ENCODE assay signal across 14 cellular contexts in genomic region chr12:89884365-89884915, GRCh38.
DNase-seq lines count a peak whose midpoint lies in the region; ATAC-seq and TF ChIP-seq lines count a peak whose summit lies in the region.
"Had no signal": no experiment of that assay in that cellular context is flagged by ENCODE, and none has a peak within 500 bp of the region (broad histone marks: within the 10 kb centered on the region; RNA-seq: fewer than 3 reads in every experiment).

No MANE protein-coding gene starts in this region.

- no peaks in the 10 kb centered on the region for H3K27me3 ChIP-seq in hepatocyte

- no peaks in the 10 kb centered on the region for H3K27me3 Mint-ChIP-seq in natural killer cell treated with Interleukin-12 subunit alpha and Interleukin-12 subunit beta and Interleukin-15 and Interleukin-18, amount 100 ng/mL, for 72 hours
- H3K27me3 Mint-ChIP-seq in natural killer cell (ENCODE audit: low read depth in 2 of 2) (peaks cover 0 to 6% of the 10 kb centered on the region in 2 donors), type B pancreatic cell (no peaks in the 10 kb centered on the region)
- H3K27me3 Mint-ChIP-seq: activated naive CD4-positive, alpha-beta T cell treated with anti-CD3 and anti-CD28 coated beads, Interleukin-2, amount 10 ng/mL, durations not matched to agents 7 days and 5 days had no signal

- H3K9me3 Mint-ChIP-seq in natural killer cell treated with Interleukin-12 subunit alpha and Interleukin-12 subunit beta and Interleukin-15 and Interleukin-18, amount 100 ng/mL, for 72 hours: no peaks in the 10 kb centered on the region
- H3K9me3 Mint-ChIP-seq in natural killer cell: no peaks in the 10 kb centered on the region
- H3K9me3 Mint-ChIP-seq in type B pancreatic cell: peaks cover 4% of the 10 kb centered on the region

- no peak overlapping the region for H3K4me3 Mint-ChIP-seq in natural killer cell treated with Interleukin-12 subunit alpha and Interleukin-12 subunit beta and Interleukin-15 and Interleukin-18, amount 100 ng/mL, for 72 hours
- H3K4me3 Mint-ChIP-seq in natural killer cell (no peak overlapping the region), type B pancreatic cell (no peak overlapping the region)
- H3K4me3 Mint-ChIP-seq: activated naive CD4-positive, alpha-beta T cell treated with anti-CD3 and anti-CD28 coated beads, Interleukin-2, amount 10 ng/mL, durations not matched to agents 7 days and 5 days; T-helper 1 cell treated with Interleukin-12 subunit alpha and Interleukin-12 subunit beta and Interleukin-4 antibody, amounts not matched to agents 30 μg/mL and 1 μg/mL, for 36 hours had no signal

- intact Hi-C loops in natural killer cell (cut with micrococcal nuclease): loop anchor here (5.0 kb wide), 1 partner anchor 177 kb away; the partner anchor contains the start of gene ATP2B1

- no peaks in the 10 kb centered on the region for H3K4me1 ChIP-seq in hepatocyte (ENCODE audit: insufficient read depth)

- no peaks in the 10 kb centered on the region for H3K9me3 ChIP-seq in hepatocyte (ENCODE audit: low read depth)

- no peaks in the 10 kb centered on the region for H3K79me2 ChIP-seq in hepatocyte

- no peaks in the 10 kb centered on the region for H3K9me2 ChIP-seq in hepatocyte (replicated peaks; ENCODE audit: insufficient read depth)

- H3K4me3 ChIP-seq in hepatocyte: no peak overlapping the region

- no peak for ATAC-seq in natural killer cell treated with Interleukin-12 subunit alpha and Interleukin-12 subunit beta and Interleukin-15 and Interleukin-18, amount 100 ng/mL, for 72 hours
- ATAC-seq in natural killer cell (no peak), GM18498 (IDR thresholded peaks at IDR 0.05; ENCODE audit: unreplicated experiment) (no peak), GM18870 (IDR thresholded peaks at IDR 0.05; ENCODE audit: unreplicated experiment) (no peak)
- ATAC-seq: left colon had no signal

- peaks cover 30 to 35% of the 10 kb centered on the region in 2 donors for H3K4me1 Mint-ChIP-seq in natural killer cell treated with Interleukin-12 subunit alpha and Interleukin-12 subunit beta and Interleukin-15 and Interleukin-18, amount 100 ng/mL, for 72 hours (ENCODE audit: low read depth in 2 of 2)
- H3K4me1 Mint-ChIP-seq in natural killer cell (peaks cover 27 to 31% of the 10 kb centered on the region in 2 donors), type B pancreatic cell (ENCODE audit: unreplicated experiment) (peaks cover 29% of the 10 kb centered on the region)

- peak overlapping the region; percentile 90 to 98 for H3K27ac Mint-ChIP-seq in natural killer cell treated with Interleukin-12 subunit alpha and Interleukin-12 subunit beta and Interleukin-15 and Interleukin-18, amount 100 ng/mL, for 72 hours
- peak overlapping the region in 1 of 2 donors; percentile 31 for H3K27ac Mint-ChIP-seq in natural killer cell
- H3K27ac Mint-ChIP-seq in type B pancreatic cell: peak overlapping the region; percentile 7
- H3K27ac Mint-ChIP-seq: activated naive CD4-positive, alpha-beta T cell treated with anti-CD3 and anti-CD28 coated beads, Interleukin-2, amount 10 ng/mL, durations not matched to agents 7 days and 5 days; T-helper 1 cell treated with Interleukin-12 subunit alpha and Interleukin-12 subunit beta and Interleukin-4 antibody, amounts not matched to agents 30 μg/mL and 1 μg/mL, for 36 hours had no signal

- no peak overlapping the region for H2AFZ ChIP-seq in hepatocyte

- no peaks in the 10 kb centered on the region for H4K20me1 ChIP-seq in hepatocyte (ENCODE audit: insufficient read depth, poor library complexity, severe bottlenecking)

- H3K4me2 ChIP-seq in hepatocyte: no peak overlapping the region

- no peak for DNase-seq in natural killer cell treated with Interleukin-12 subunit alpha and Interleukin-12 subunit beta and Interleukin-15 and Interleukin-18, amount 100 ng/mL, for 72 hours (ENCODE audit: low spot score)
- DNase-seq in natural killer cell (no peak), NCI-H524 treated with DMSO at 0.1 percent for 48 hours (lab: John Stamatoyannopoulos, UW) (peak; percentile 45), hepatocyte (ENCODE audit: low spot score) (no peak), type B pancreatic cell (ENCODE audit: extremely low spot score, unreplicated experiment) (no peak), COLO829 (ENCODE audit: low spot score) (no peak)
- DNase-seq: activated CD4-positive, alpha-beta T cell treated with anti-CD3 and anti-CD28 coated beads for 1 hour; activated naive CD4-positive, alpha-beta T cell treated with anti-CD3 and anti-CD28 coated beads, Interleukin-2, amount 10 ng/mL, durations not matched to agents 7 days and 5 days; Kasumi-1; left colon; NCI-H187 had no signal

- 36% methylated on average over 2 of the region's 2 CpGs for WGBS in hepatocyte (ENCODE audit: low lambda C conversion rate, missing lambda C conversion rate)

- no peaks in the 10 kb centered on the region for H3K36me3 Mint-ChIP-seq in natural killer cell treated with Interleukin-12 subunit alpha and Interleukin-12 subunit beta and Interleukin-15 and Interleukin-18, amount 100 ng/mL, for 72 hours
- no peaks in the 10 kb centered on the region for H3K36me3 Mint-ChIP-seq in natural killer cell
- H3K36me3 Mint-ChIP-seq in type B pancreatic cell: no peaks in the 10 kb centered on the region

- no peaks in the 10 kb centered on the region for H3K36me3 ChIP-seq in hepatocyte (replicated peaks; ENCODE audit: insufficient read depth, low read depth)

- TF ChIP-seq CTCF in natural killer cell (IDR thresholded peaks at IDR 0.05) (no peak), hepatocyte (IDR thresholded peaks at IDR 0.05; ENCODE audit: poor library complexity) (no peak), type B pancreatic cell (conservative IDR thresholded peaks at IDR 0.05) (no peak)

- peak overlapping the region; percentile 54 for H3K27ac ChIP-seq in hepatocyte
